ENCODE assay signal across 10 cellular contexts in genomic region chr17:12665263-12666210, GRCh38. TPM values are rescaled to one million over a fixed set of nuclear protein-coding genes. Genes with fewer than 3 reads are reported as not detected.
A peak's percentile ranks its signal among the peaks of the same experiment; 100 is the strongest.
DNase-seq lines count a peak whose midpoint lies in the region; ATAC-seq, FAIRE-seq and TF ChIP-seq lines count a peak whose summit lies in the region.
"Had no signal": no experiment of that assay in that cellular context is flagged by ENCODE, and none has a peak within 500 bp of the region (broad histone marks: within the 10 kb centered on the region; RNA-seq: fewer than 3 reads in every experiment).

MYOCD (plus strand) TSS chr17:12665890; CDS start chr17:12666189, 299 bp downstream.

- no peak for TF ChIP-seq CTCF in astrocyte (IDR thresholded peaks at IDR 0.05; ENCODE audit: insufficient read depth, low read depth, low read length)

- WGBS in GM23248 (ENCODE audit: low coverage in 1 of 2, low lambda C conversion rate in 2 of 2, missing lambda C conversion rate in 2 of 2), 2 experiments, result 2 to 3% methylated on average over 76 to 77 of the region's 78 CpGs

- in situ Hi-C loops in GM23248 (cut with MboI), result loop anchor here (10.0 kb wide), 1 partner anchor 411 kb away; no protein-coding TSS in a partner anchor

- H3K9ac ChIP-seq in GM23248 (no peak within 1 kb of the TSS), astrocyte (ENCODE audit: low read length) (peak within 1 kb of the TSS; percentile 86), iPS-20b (ENCODE audit: low read depth, low read length) (peak within 1 kb of the TSS; percentile 70; the same call in 1 of the 2 replicates)

- peaks cover 16% of the 10 kb centered on the region for H3K27me3 Mint-ChIP-seq in astrocyte (ENCODE audit: low read depth, unreplicated experiment)
- peaks cover 68% of the 10 kb centered on the region for H3K27me3 Mint-ChIP-seq in stimulated activated memory B cell treated with anti-CD40 and anti-IgM and Interleukin-4, amounts not matched to agents 10 μg/mL and 1 μg/mL and 100 μg/mL, for 72 hours

- H3K9me3 ChIP-seq in GM23248 (ENCODE audit: low read depth) (no peaks in the 10 kb centered on the region), astrocyte (ENCODE audit: insufficient read depth, low read depth, low read length) (no peaks in the 10 kb centered on the region), iPS-20b (ENCODE audit: insufficient read depth, low read depth, low read length) (no peaks in the 10 kb centered on the region)

- H3K4me3 Mint-ChIP-seq in astrocyte (ENCODE audit: unreplicated experiment), result peak within 1 kb of the TSS; percentile 81
- H3K4me3 Mint-ChIP-seq in stimulated activated memory B cell treated with anti-CD40 and anti-IgM and Interleukin-4, amounts not matched to agents 10 μg/mL and 1 μg/mL and 100 μg/mL, for 72 hours, result peak within 1 kb of the TSS; percentile 65
- H3K4me3 Mint-ChIP-seq: activated naive CD4-positive, alpha-beta T cell treated with anti-CD3 and anti-CD28 coated beads for 36 hours had no signal

- peaks cover 46% of the 10 kb centered on the region for H3K27me3 ChIP-seq in GM23248 (replicated peaks; ENCODE audit: insufficient read depth)
- H3K27me3 ChIP-seq in astrocyte (ENCODE audit: insufficient read depth, low read length), result peaks cover 13% of the 10 kb centered on the region
- H3K27me3 ChIP-seq in iPS-20b (ENCODE audit: insufficient read depth, low read length), result peaks cover 35% of the 10 kb centered on the region

- H3K36me3 ChIP-seq in GM23248 (ENCODE audit: low read depth), result no peaks in the 10 kb centered on the region
- H3K36me3 ChIP-seq in astrocyte (ENCODE audit: insufficient read depth, low read length), result no peaks in the 10 kb centered on the region
- no peaks in the 10 kb centered on the region for H3K36me3 ChIP-seq in iPS-20b (ENCODE audit: insufficient read depth, low read depth, low read length)

- H3K36me3 Mint-ChIP-seq in astrocyte (ENCODE audit: low read depth, unreplicated experiment), result no peaks in the 10 kb centered on the region
- H3K36me3 Mint-ChIP-seq in stimulated activated memory B cell treated with anti-CD40 and anti-IgM and Interleukin-4, amounts not matched to agents 10 μg/mL and 1 μg/mL and 100 μg/mL, for 72 hours, result no peaks in the 10 kb centered on the region

- peak; percentile 37 for DNase-seq in GM23248
- peak; percentile 14 for DNase-seq in astrocyte (ENCODE audit: low read depth)
- no peak for DNase-seq in activated naive CD4-positive, alpha-beta T cell treated with anti-CD3 and anti-CD28 coated beads, Interleukin-2, amount 50 U/mL, for 16 hours
- no peak for DNase-seq in activated CD4-positive, alpha-beta T cell treated with anti-CD3 and anti-CD28 coated beads, Interleukin-2, amount 50 U/mL, for 48 hours
- no peak for DNase-seq in SIG-M5 (lab: John Stamatoyannopoulos, UW)
- DNase-seq: activated naive CD4-positive, alpha-beta T cell treated with anti-CD3 and anti-CD28 coated beads for 36 hours had no signal

- ATAC-seq in stimulated activated memory B cell treated with anti-CD40 and anti-IgM and Interleukin-4, amounts not matched to agents 10 μg/mL and 1 μg/mL and 100 μg/mL, for 72 hours, result no peak
- ATAC-seq in HG02571 (IDR thresholded peaks at IDR 0.05; ENCODE audit: unreplicated experiment), result no peak

- H3K27ac ChIP-seq in GM23248 (no peak within 1 kb of the TSS), astrocyte (ENCODE audit: low read depth, low read length) (no peak within 1 kb of the TSS), iPS-20b (ENCODE audit: low read length) (no peak within 1 kb of the TSS)

- peak within 1 kb of the TSS; percentile 67 for H3K4me3 ChIP-seq in GM23248
- peak within 1 kb of the TSS; percentile 75 for H3K4me3 ChIP-seq in astrocyte (ENCODE audit: insufficient read depth, low read depth, low read length)
- H3K4me3 ChIP-seq in iPS-20b (ENCODE audit: low read length), result peak within 1 kb of the TSS; percentile 92

- H3F3A ChIP-seq in GM23248 (ENCODE audit: insufficient read depth), result no peaks in the 10 kb centered on the region

- H3K4me2 ChIP-seq in GM23248 (ENCODE audit: unreplicated experiment) (peak within 1 kb of the TSS; percentile 87), astrocyte (ENCODE audit: low read length) (peak within 1 kb of the TSS; percentile 100)

- no peaks in the 10 kb centered on the region for H4K20me1 ChIP-seq in GM23248 (ENCODE audit: insufficient read depth)
- H4K20me1 ChIP-seq in astrocyte (ENCODE audit: insufficient read depth, low read length), result no peaks in the 10 kb centered on the region

- H3K79me2 ChIP-seq in GM23248 (ENCODE audit: insufficient read depth) (no peaks in the 10 kb centered on the region), astrocyte (ENCODE audit: insufficient read depth, low read length) (no peaks in the 10 kb centered on the region)

- no peak for FAIRE-seq in astrocyte (lab: Jason Lieb, UNC)

- no peaks in the 10 kb centered on the region for H3K9me2 ChIP-seq in GM23248 (ENCODE audit: insufficient read depth)

- no peaks in the 10 kb centered on the region for H3K4me1 Mint-ChIP-seq in astrocyte (ENCODE audit: low read depth, unreplicated experiment)
- H3K4me1 Mint-ChIP-seq in stimulated activated memory B cell treated with anti-CD40 and anti-IgM and Interleukin-4, amounts not matched to agents 10 μg/mL and 1 μg/mL and 100 μg/mL, for 72 hours, result peaks cover 8% of the 10 kb centered on the region

- H2AFZ ChIP-seq in GM23248 (peak within 1 kb of the TSS; percentile 63), astrocyte (ENCODE audit: low read depth, low read length) (peak within 1 kb of the TSS; percentile 83)

- no peaks in the 10 kb centered on the region for H3K9me3 Mint-ChIP-seq in astrocyte (ENCODE audit: unreplicated experiment)
- H3K9me3 Mint-ChIP-seq in stimulated activated memory B cell treated with anti-CD40 and anti-IgM and Interleukin-4, amounts not matched to agents 10 μg/mL and 1 μg/mL and 100 μg/mL, for 72 hours, result no peaks in the 10 kb centered on the region
- H3K9me3 Mint-ChIP-seq: activated naive CD4-positive, alpha-beta T cell treated with anti-CD3 and anti-CD28 coated beads for 36 hours had no signal

- H3K27ac Mint-ChIP-seq in astrocyte (ENCODE audit: unreplicated experiment), result no peak within 1 kb of the TSS
- no peak within 1 kb of the TSS for H3K27ac Mint-ChIP-seq in stimulated activated memory B cell treated with anti-CD40 and anti-IgM and Interleukin-4, amounts not matched to agents 10 μg/mL and 1 μg/mL and 100 μg/mL, for 72 hours
- H3K27ac Mint-ChIP-seq: activated naive CD4-positive, alpha-beta T cell treated with anti-CD3 and anti-CD28 coated beads for 36 hours had no signal

- 0 out of 2 replicates have a peak, but pooled peaks cover 10% of the 10 kb centered on the region for H3K4me1 ChIP-seq in GM23248 (ENCODE audit: insufficient read depth)
- peaks cover 7% of the 10 kb centered on the region for H3K4me1 ChIP-seq in astrocyte (ENCODE audit: insufficient read depth, low read length)
- no peaks in the 10 kb centered on the region for H3K4me1 ChIP-seq in iPS-20b (ENCODE audit: insufficient read depth, low read length)

RNA-seq across cellular contexts. Expression of gene MYOCD, which starts in this region (rescaled TPM):
- total RNA-seq in GM23248 (2014; rRNA removed; shearing (Covaris generic)), result under 0.01 TPM in 2 replicates
- polyA plus RNA-seq in GM23248 (2016; fragmentation: Nextera tagmentation; extraction: Ambion mirVana), result 0.09 TPM in 1 of 2 replicates, not detected in the other
- 1.4 and 2.8 TPM in 2 replicates for total RNA-seq in astrocyte
- total RNA-seq: activated naive CD4-positive, alpha-beta T cell treated with anti-CD3 and anti-CD28 coated beads for 36 hours; HT1080 had no signal

Comparison
In these comparisons a context has a peak if more than half of its experiments do, and no peak if none do; other contexts are left out.
1. Peak in DNase-seq, H3K4me3 ChIP-seq and H3K4me2 ChIP-seq in GM23248; RNA of the gene not detected or under 1 TPM.